Comparison of ENCODE assay signal across 21 cellular contexts in genomic region chr14:95440496-95440895, GRCh38.
"Had no signal": no experiment of that assay in that cellular context is flagged by ENCODE, and none has a peak within 500 bp of the region (broad histone marks: within the 10 kb centered on the region; RNA-seq: fewer than 3 reads in every experiment).

No MANE protein-coding gene starts in this region.

- DNase-seq: activated CD4-positive, alpha-beta T cell treated with anti-CD3 and anti-CD28 coated beads, Interleukin-2, amount 50 U/mL, for 1 hour; activated CD4-positive, CD25-positive, alpha-beta regulatory T cell treated with anti-CD3 and anti-CD28 coated beads, Interleukin-2, amount 50 U/mL, for 72 hours; activated CD8-positive, alpha-beta T cell treated with anti-CD3 and anti-CD28 coated beads, Interleukin-2, amount 10 ng/mL, durations not matched to agents 7 days and 5 days; activated gamma-delta T cell; aorta; effector memory CD4-positive, alpha-beta T cell; gastrocnemius medialis; hypothalamus; naive thymus-derived CD4-positive, alpha-beta T cell; stimulated activated CD4-positive, alpha-beta T cell treated with anti-CD3 and anti-CD28 coated beads, Interleukin-2, amount 100 ng/mL, for 48 hours; stimulated activated CD8-positive, alpha-beta memory T cell treated with anti-CD3 and anti-CD28 coated beads, Interleukin-4, amount 100 ng/mL, for 48 hours; stimulated activated naive CD4-positive, alpha-beta T cell; testis; uterus had no signal

- ATAC-seq: activated CD8-positive, alpha-beta T cell treated with anti-CD3 and anti-CD28 coated beads, Interleukin-2, amount 10 ng/mL, durations not matched to agents 7 days and 5 days; gastrocnemius medialis; naive thymus-derived CD4-positive, alpha-beta T cell; sciatic nerve had no signal

- H3K36me3 ChIP-seq: neural progenitor cell, uterus had no signal

- H3K27ac Mint-ChIP-seq: activated CD8-positive, alpha-beta T cell treated with anti-CD3 and anti-CD28 coated beads, Interleukin-2, amount 10 ng/mL, durations not matched to agents 7 days and 5 days; activated naive CD4-positive, alpha-beta T cell treated with anti-CD3 and anti-CD28 coated beads, Interleukin-2, amount 50 U/mL, for 24 hours; activated T-helper 1 cell treated with anti-CD3 and anti-CD28 coated beads, Interleukin-12 subunit alpha, Interleukin-12 subunit beta, Interleukin-2, Interleukin-4 antibody, amounts not matched to agents 30 ng/mL and 10 ng/mL and 1 ng/mL, durations not matched to agents 14 hours and 24 hours and 36 hours; naive thymus-derived CD4-positive, alpha-beta T cell; neural progenitor cell had no signal

- H3K27me3 Mint-ChIP-seq: activated naive CD4-positive, alpha-beta T cell treated with anti-CD3 and anti-CD28 coated beads, Interleukin-2, amount 50 U/mL, for 24 hours; naive thymus-derived CD4-positive, alpha-beta T cell had no signal

- H3K4me1 ChIP-seq: gastrocnemius medialis, neural progenitor cell, testis, uterus had no signal

- H3K27ac ChIP-seq: gastrocnemius medialis, neural progenitor cell, testis, uterus, VCaP had no signal

- H3K9me3 Mint-ChIP-seq: activated naive CD4-positive, alpha-beta T cell treated with anti-CD3 and anti-CD28 coated beads, Interleukin-2, amount 50 U/mL, for 24 hours; activated T-helper 1 cell treated with anti-CD3 and anti-CD28 coated beads, Interleukin-12 subunit alpha, Interleukin-12 subunit beta, Interleukin-2, Interleukin-4 antibody, amounts not matched to agents 30 ng/mL and 10 ng/mL and 1 ng/mL, durations not matched to agents 14 hours and 24 hours and 36 hours; naive thymus-derived CD4-positive, alpha-beta T cell; neural progenitor cell had no signal

- H3K9ac ChIP-seq: neural progenitor cell had no signal

- H3K27me3 ChIP-seq: gastrocnemius medialis, neural progenitor cell, testis, uterus had no signal

- H3K4me2 ChIP-seq: neural progenitor cell, smooth muscle cell had no signal

- H3K9me3 ChIP-seq: gastrocnemius medialis, testis, uterus had no signal

- H3K36me3 Mint-ChIP-seq: neural progenitor cell had no signal

- H3K4me3 Mint-ChIP-seq: activated CD8-positive, alpha-beta T cell treated with anti-CD3 and anti-CD28 coated beads, Interleukin-2, amount 10 ng/mL, durations not matched to agents 7 days and 5 days; activated naive CD4-positive, alpha-beta T cell treated with anti-CD3 and anti-CD28 coated beads, Interleukin-2, amount 50 U/mL, for 24 hours; activated T-helper 1 cell treated with anti-CD3 and anti-CD28 coated beads, Interleukin-12 subunit alpha, Interleukin-12 subunit beta, Interleukin-2, Interleukin-4 antibody, amounts not matched to agents 30 ng/mL and 10 ng/mL and 1 ng/mL, durations not matched to agents 14 hours and 24 hours and 36 hours; brain; naive thymus-derived CD4-positive, alpha-beta T cell; neural progenitor cell had no signal

- H3K4me3 ChIP-seq: gastrocnemius medialis, neural progenitor cell, smooth muscle cell, testis, uterus had no signal
